In the genomic region with DNA sequence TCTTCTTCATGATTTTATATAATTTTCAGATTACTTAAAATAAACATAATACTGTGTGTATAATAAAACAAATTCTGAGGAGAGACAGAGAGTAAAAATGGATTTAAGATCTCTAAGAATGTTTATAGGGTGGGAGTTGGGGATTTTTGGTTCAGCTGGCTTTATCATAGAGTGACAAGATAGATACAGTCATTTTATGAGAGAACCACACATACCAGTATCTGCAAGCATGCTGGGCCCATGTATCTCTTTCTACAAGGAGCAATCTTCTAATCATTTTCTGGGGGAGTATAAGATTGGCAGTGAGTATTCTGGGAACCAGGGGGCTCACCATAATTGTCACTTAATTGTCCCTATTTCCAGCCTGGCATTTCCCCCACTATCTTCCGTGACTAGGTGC, we compare ENCODE assay signal across 21 cellular contexts.
DNase-seq lines count a peak whose midpoint lies in the region; ATAC-seq and TF ChIP-seq lines count a peak whose summit lies in the region.
"Had no signal": no experiment of that assay in that cellular context is flagged by ENCODE, and none has a peak within 500 bp of the region (broad histone marks: within the 10 kb centered on the region; RNA-seq: fewer than 3 reads in every experiment).

No MANE protein-coding gene starts in this region.

- H3K4me3 ChIP-seq in BLaER1 treated with 17β-estradiol and CSF1 and Interleukin-3, amounts not matched to agents 10 nM and 100 nM = no peak overlapping the region
- H3K4me3 ChIP-seq in OCI-LY3 (ENCODE audit: low read length) = no peak overlapping the region
- H3K4me3 ChIP-seq: A549 had no signal

- H3K9ac ChIP-seq in BLaER1 treated with 17β-estradiol and CSF1 and Interleukin-3, amounts not matched to agents 10 nM and 100 nM = no peak overlapping the region
- H3K9ac ChIP-seq in OCI-LY3 (ENCODE audit: low read length) = no peak overlapping the region
- H3K9ac ChIP-seq: KMS-11 had no signal

- no peak for DNase-seq in NK-92 (lab: John Stamatoyannopoulos, UW; ENCODE audit: unreplicated experiment)
- DNase-seq in SK-N-DZ (ENCODE audit: low spot score) = no peak
- no peak for DNase-seq in CD1c-positive myeloid dendritic cell (ENCODE audit: extremely low spot score)
- DNase-seq: BE2C; CD4-positive, alpha-beta memory T cell; DND-41; NCI-H1105 treated with DMSO at 0.1 percent for 48 hours; NCI-H2029 treated with DMSO at 0.1 percent for 48 hours; NCI-H226; NCI-H510A treated with DMSO at 0.1 percent for 48 hours; NCI-H748 treated with DMSO at 0.1 percent for 48 hours; OCI-M1; Right ventricle myocardium superior; SW 1271; T-helper 17 cell had no signal

- peaks cover 0 to 5% (median 0%) of the 10 kb centered on the region in 11 experiments; a peak in 5 of 22 replicates for H3K9me3 ChIP-seq in BLaER1 treated with 17β-estradiol and CSF1 and Interleukin-3, amounts not matched to agents 10 nM and 100 nM (replicated peaks in 1 of 11)
- H3K9me3 ChIP-seq in OCI-LY3 (ENCODE audit: insufficient read depth, low read length) = no peaks in the 10 kb centered on the region
- H3K9me3 ChIP-seq: A549, BE2C had no signal

- no peaks in the 10 kb centered on the region for H4K20me1 ChIP-seq in BLaER1 treated with 17β-estradiol and CSF1 and Interleukin-3, amounts not matched to agents 10 nM and 100 nM
- H4K20me1 ChIP-seq in OCI-LY3 (ENCODE audit: insufficient read depth, low read length) = no peaks in the 10 kb centered on the region

- no peaks in the 10 kb centered on the region for H3K27me3 ChIP-seq in BLaER1 treated with 17β-estradiol and CSF1 and Interleukin-3, amounts not matched to agents 10 nM and 100 nM
- no peaks in the 10 kb centered on the region for H3K27me3 ChIP-seq in OCI-LY3 (ENCODE audit: low read depth, low read length)
- H3K27me3 ChIP-seq: BE2C had no signal

- no peaks in the 10 kb centered on the region for H3K36me3 Mint-ChIP-seq in stimulated activated memory B cell treated with anti-CD40 and anti-IgM and Interleukin-4, amounts not matched to agents 10 μg/mL and 1 μg/mL and 100 μg/mL, for 72 hours
- H3K36me3 Mint-ChIP-seq: CD4-positive, alpha-beta memory T cell had no signal

- peaks cover 3% of the 10 kb centered on the region for H3K9me3 Mint-ChIP-seq in stimulated activated memory B cell treated with anti-CD40 and anti-IgM and Interleukin-4, amounts not matched to agents 10 μg/mL and 1 μg/mL and 100 μg/mL, for 72 hours
- H3K9me3 Mint-ChIP-seq: CD4-positive, alpha-beta memory T cell had no signal

- H3K27ac Mint-ChIP-seq in stimulated activated memory B cell treated with anti-CD40 and anti-IgM and Interleukin-4, amounts not matched to agents 10 μg/mL and 1 μg/mL and 100 μg/mL, for 72 hours = peak overlapping the region; percentile 48
- H3K27ac Mint-ChIP-seq: CD4-positive, alpha-beta memory T cell; T-helper 17 cell had no signal

- no peak overlapping the region for H2AFZ ChIP-seq in OCI-LY3 (ENCODE audit: low read depth, low read length)

- H3K4me3 Mint-ChIP-seq in stimulated activated memory B cell treated with anti-CD40 and anti-IgM and Interleukin-4, amounts not matched to agents 10 μg/mL and 1 μg/mL and 100 μg/mL, for 72 hours = no peak overlapping the region
- H3K4me3 Mint-ChIP-seq: CD4-positive, alpha-beta memory T cell; T-helper 17 cell had no signal

- no peaks in the 10 kb centered on the region for H3K27me3 Mint-ChIP-seq in stimulated activated memory B cell treated with anti-CD40 and anti-IgM and Interleukin-4, amounts not matched to agents 10 μg/mL and 1 μg/mL and 100 μg/mL, for 72 hours
- H3K27me3 Mint-ChIP-seq: T-helper 17 cell had no signal

- H3K79me2 ChIP-seq in OCI-LY3 (ENCODE audit: low read length) = no peaks in the 10 kb centered on the region

- H3K36me3 ChIP-seq in BLaER1 treated with 17β-estradiol and CSF1 and Interleukin-3, amounts not matched to agents 10 nM and 100 nM = no peaks in the 10 kb centered on the region
- no peaks in the 10 kb centered on the region for H3K36me3 ChIP-seq in OCI-LY3 (replicated peaks; ENCODE audit: low read depth, low read length)
- H3K36me3 ChIP-seq: BE2C had no signal

- ATAC-seq in HG02759 (IDR thresholded peaks at IDR 0.05; ENCODE audit: unreplicated experiment) = peak; percentile 22
- no peak for ATAC-seq in stimulated activated memory B cell treated with anti-CD40 and anti-IgM and Interleukin-4, amounts not matched to agents 10 μg/mL and 1 μg/mL and 100 μg/mL, for 72 hours
- ATAC-seq: A549, T-helper 17 cell had no signal

- H3K4me1 Mint-ChIP-seq in stimulated activated memory B cell treated with anti-CD40 and anti-IgM and Interleukin-4, amounts not matched to agents 10 μg/mL and 1 μg/mL and 100 μg/mL, for 72 hours = peaks cover 73% of the 10 kb centered on the region

- H3K4me1 ChIP-seq in BLaER1 treated with 17β-estradiol and CSF1 and Interleukin-3, amounts not matched to agents 10 nM and 100 nM = peaks cover 20 to 40% (median 30%) of the 10 kb centered on the region in 10 experiments
- peaks cover 81% of the 10 kb centered on the region for H3K4me1 ChIP-seq in OCI-LY3 (ENCODE audit: low read length)

- peak overlapping the region in 10 of 11 experiments; percentile 14 to 80 (median 59); a peak in 17 of 22 replicates for H3K4me2 ChIP-seq in BLaER1 treated with 17β-estradiol and CSF1 and Interleukin-3, amounts not matched to agents 10 nM and 100 nM
- peak overlapping the region; percentile 10; the same call in 1 of the 2 replicates for H3K4me2 ChIP-seq in OCI-LY3 (ENCODE audit: low read length)
- H3K4me2 ChIP-seq: A549, KMS-11 had no signal

- no peak for TF ChIP-seq CTCF in OCI-LY3 (IDR thresholded peaks at IDR 0.05; ENCODE audit: low read depth, low read length)

- peak overlapping the region in 3 of 11 experiments; percentile 12 to 42 (median 17); a peak in 1 of 22 replicates for H3K27ac ChIP-seq in BLaER1 treated with 17β-estradiol and CSF1 and Interleukin-3, amounts not matched to agents 10 nM and 100 nM
- peak overlapping the region; percentile 31 for H3K27ac ChIP-seq in OCI-LY3 (ENCODE audit: low read length)
- H3K27ac ChIP-seq: A549, KMS-11 had no signal
